29 cellular contexts compared by ENCODE assay signal in genomic region chr11:96978751-96979150, GRCh38.
"Had no signal": no experiment of that assay in that cellular context is flagged by ENCODE, and none has a peak within 500 bp of the region (broad histone marks: within the 10 kb centered on the region; RNA-seq: fewer than 3 reads in every experiment).

No MANE protein-coding gene starts in this region.

- H3K36me3 Mint-ChIP-seq: natural killer cell; neural progenitor cell; stimulated activated memory B cell treated with anti-CD40 and anti-IgM and Interleukin-4, amounts not matched to agents 10 μg/mL and 1 μg/mL and 100 μg/mL, for 72 hours; type B pancreatic cell had no signal

- H3K9ac ChIP-seq: neural progenitor cell, parathyroid adenoma had no signal

- H2AFZ ChIP-seq: neural progenitor cell, parathyroid adenoma had no signal

- H3K4me1 Mint-ChIP-seq: natural killer cell; nephron; neural progenitor cell; stimulated activated memory B cell treated with anti-CD40 and anti-IgM and Interleukin-4, amounts not matched to agents 10 μg/mL and 1 μg/mL and 100 μg/mL, for 72 hours; stimulated activated naive CD8-positive, alpha-beta T cell treated with anti-CD3 and anti-CD28 coated beads, Interleukin-15, amount 100 ng/mL, for 72 hours had no signal

- H3K4me3 ChIP-seq: neural progenitor cell, ovary, psoas muscle, right lobe of liver, sigmoid colon, suprapubic skin, testis, tibial artery, transverse colon, upper lobe of right lung, uterus had no signal

- DNase-seq: natural killer cell; occipital lobe; ovary; posterior cingulate gyrus; psoas muscle; right cardiac atrium; right lobe of liver; sigmoid colon; small intestine; stimulated activated CD4-positive, alpha-beta T cell treated with anti-CD3 and anti-CD28 coated beads, Interleukin-15, amount 100 ng/mL, for 24 hours; stimulated activated CD4-positive, alpha-beta T cell treated with anti-CD3 and anti-CD28 coated beads, Interleukin-2, amount 100 ng/mL, for 24 hours; stimulated activated CD4-positive, alpha-beta T cell treated with anti-CD3 and anti-CD28 coated beads, Interleukin-2, amount 100 ng/mL, for 48 hours; stimulated activated CD4-positive, alpha-beta T cell treated with anti-CD3 and anti-CD28 coated beads, Interleukin-4, amount 100 ng/mL, for 24 hours; stimulated activated naive CD4-positive, alpha-beta T cell; stimulated activated naive CD8-positive, alpha-beta T cell treated with anti-CD3 and anti-CD28 coated beads, Interleukin-15, amount 100 ng/mL, for 72 hours; stimulated activated naive CD8-positive, alpha-beta T cell treated with anti-CD3 and anti-CD28 coated beads, Interleukin-15, Interleukin-2, amounts not matched to agents 100 U/mL and 50 U/mL, for 24 hours; substantia nigra; testis; tibial artery; transverse colon; upper lobe of right lung; uterus had no signal

- ATAC-seq: natural killer cell; psoas muscle; right cardiac atrium; right lobe of liver; stimulated activated memory B cell treated with anti-CD40 and anti-IgM and Interleukin-4, amounts not matched to agents 10 μg/mL and 1 μg/mL and 100 μg/mL, for 72 hours; stimulated activated naive CD8-positive, alpha-beta T cell treated with anti-CD3 and anti-CD28 coated beads, Interleukin-15, amount 100 ng/mL, for 72 hours; stimulated activated naive CD8-positive, alpha-beta T cell treated with anti-CD3 and anti-CD28 coated beads, Interleukin-15, Interleukin-2, amounts not matched to agents 100 U/mL and 50 U/mL, for 24 hours; upper lobe of right lung had no signal

- H3K27me3 ChIP-seq: neural progenitor cell, ovary, right lobe of liver, sigmoid colon, suprapubic skin, testis, tibial artery, transverse colon, upper lobe of right lung, uterus had no signal

- H3K36me3 ChIP-seq: neural progenitor cell, ovary, right lobe of liver, sigmoid colon, suprapubic skin, tibial artery, transverse colon, upper lobe of right lung, uterus had no signal

- H3K9me3 ChIP-seq: ovary, psoas muscle, right lobe of liver, sigmoid colon, suprapubic skin, testis, tibial artery, transverse colon, upper lobe of right lung, uterus had no signal

- H3K4me1 ChIP-seq: neural progenitor cell, parathyroid adenoma, psoas muscle, right lobe of liver, sigmoid colon, suprapubic skin, testis, tibial artery, transverse colon, upper lobe of right lung, uterus had no signal

- H3K4me3 Mint-ChIP-seq: natural killer cell; nephron; neural progenitor cell; stimulated activated memory B cell treated with anti-CD40 and anti-IgM and Interleukin-4, amounts not matched to agents 10 μg/mL and 1 μg/mL and 100 μg/mL, for 72 hours; stimulated activated naive CD8-positive, alpha-beta T cell treated with anti-CD3 and anti-CD28 coated beads, Interleukin-15, amount 100 ng/mL, for 72 hours; type B pancreatic cell had no signal

- H3K4me2 ChIP-seq: neural progenitor cell had no signal

- FAIRE-seq: small intestine had no signal

- H3K27ac ChIP-seq: neural progenitor cell, ovary, parathyroid adenoma, psoas muscle, right lobe of liver, sigmoid colon, suprapubic skin, testis, tibial artery, transverse colon, upper lobe of right lung, uterus had no signal

- H3K9me3 Mint-ChIP-seq: neural progenitor cell had no signal

- H3K79me2 ChIP-seq: parathyroid adenoma had no signal

- H3K27ac Mint-ChIP-seq: natural killer cell; nephron; neural progenitor cell; progenitor cell of endocrine pancreas; stimulated activated memory B cell treated with anti-CD40 and anti-IgM and Interleukin-4, amounts not matched to agents 10 μg/mL and 1 μg/mL and 100 μg/mL, for 72 hours; stimulated activated naive CD8-positive, alpha-beta T cell treated with anti-CD3 and anti-CD28 coated beads, Interleukin-15, amount 100 ng/mL, for 72 hours; type B pancreatic cell had no signal

- H3K27me3 Mint-ChIP-seq: progenitor cell of endocrine pancreas; stimulated activated memory B cell treated with anti-CD40 and anti-IgM and Interleukin-4, amounts not matched to agents 10 μg/mL and 1 μg/mL and 100 μg/mL, for 72 hours; stimulated activated naive CD8-positive, alpha-beta T cell treated with anti-CD3 and anti-CD28 coated beads, Interleukin-15, amount 100 ng/mL, for 72 hours; type B pancreatic cell had no signal
